Comparison of ENCODE assay signal across 11 cellular contexts in genomic region chr1:198638441-198638840, GRCh38. TPM values are rescaled to one million over a fixed set of nuclear protein-coding genes. Genes with fewer than 3 reads are reported as not detected.
A peak's percentile ranks its signal among the peaks of the same experiment; 100 is the strongest.
DNase-seq lines count a peak whose midpoint lies in the region; ATAC-seq and TF ChIP-seq lines count a peak whose summit lies in the region.
"Had no signal": no experiment of that assay in that cellular context is flagged by ENCODE, and none has a peak within 500 bp of the region (broad histone marks: within the 10 kb centered on the region; RNA-seq: fewer than 3 reads in every experiment).

No MANE protein-coding gene starts in this region.

- H3K27me3 Mint-ChIP-seq in activated T-cell treated with anti-CD3 and anti-CD28 coated beads, Interleukin-2, amount 50 U/mL, for 24 hours: no peaks in the 10 kb centered on the region
- H3K27me3 Mint-ChIP-seq in activated CD4-positive, alpha-beta memory T cell treated with anti-CD3 and anti-CD28 coated beads for 36 hours: no peaks in the 10 kb centered on the region
- no peaks in the 10 kb centered on the region for H3K27me3 Mint-ChIP-seq in progenitor cell of endocrine pancreas

- peak overlapping the region in 4 of 5 donors; percentile 35 to 71 (median 62) for H3K27ac ChIP-seq in stomach
- H3K27ac ChIP-seq: ascending aorta, gastrocnemius medialis had no signal

- CTCF ChIA-PET in activated CD4-positive, alpha-beta memory T cell treated with anti-CD3 and anti-CD28 coated beads for 36 hours (lab: Charles Lee): interaction anchor here (0.7 to 1.0 kb wide), 4 partner anchors 9 to 47 kb away, joined by 3 to 5 read pairs (median 3); no protein-coding TSS in a partner anchor

- peaks cover 59% of the 10 kb centered on the region for H3K4me1 Mint-ChIP-seq in activated T-cell treated with anti-CD3 and anti-CD28 coated beads, Interleukin-2, amount 50 U/mL, for 24 hours (ENCODE audit: low read depth)
- H3K4me1 Mint-ChIP-seq in activated CD4-positive, alpha-beta memory T cell treated with anti-CD3 and anti-CD28 coated beads for 36 hours (ENCODE audit: low read depth): peaks cover 49% of the 10 kb centered on the region
- H3K4me1 Mint-ChIP-seq in progenitor cell of endocrine pancreas (ENCODE audit: low read depth): no peaks in the 10 kb centered on the region
- H3K4me1 Mint-ChIP-seq: nephron had no signal

- no peak overlapping the region for H3K4me3 ChIP-seq in stomach

- no peaks in the 10 kb centered on the region for H3K9me3 ChIP-seq in stomach
- H3K9me3 ChIP-seq: ascending aorta, gastrocnemius medialis had no signal

- peaks cover 2% of the 10 kb centered on the region for H3K9me3 Mint-ChIP-seq in activated T-cell treated with anti-CD3 and anti-CD28 coated beads, Interleukin-2, amount 50 U/mL, for 24 hours
- no peaks in the 10 kb centered on the region for H3K9me3 Mint-ChIP-seq in activated CD4-positive, alpha-beta memory T cell treated with anti-CD3 and anti-CD28 coated beads for 36 hours
- no peaks in the 10 kb centered on the region for H3K9me3 Mint-ChIP-seq in progenitor cell of endocrine pancreas (ENCODE audit: low read depth)
- H3K9me3 Mint-ChIP-seq: nephron had no signal

- no peaks in the 10 kb centered on the region for H3K36me3 ChIP-seq in stomach
- H3K36me3 ChIP-seq: ascending aorta, gastrocnemius medialis had no signal

- intact Hi-C loops in activated CD4-positive, alpha-beta memory T cell treated with anti-CD3 and anti-CD28 coated beads for 36 hours (cut with micrococcal nuclease): no loop called here
- intact Hi-C loops in stomach (cut with DNase I; ENCODE audit: low total_unique reads) (no loop called here), sciatic nerve (cut with DNase I) (no loop called here)

- peak; percentile 25 for ATAC-seq in HG02884 (IDR thresholded peaks at IDR 0.05; ENCODE audit: unreplicated experiment)
- no peak for ATAC-seq in sciatic nerve
- ATAC-seq: gastrocnemius medialis had no signal

- WGBS in stomach, 5 donors: 9 to 29% (median 16%) methylated on average over 1 of the region's 1 CpG

- TF ChIP-seq POLR2A in stomach (IDR thresholded peaks at IDR 0.05): no peak

- POLR2A ChIA-PET in activated CD4-positive, alpha-beta memory T cell treated with anti-CD3 and anti-CD28 coated beads for 36 hours (lab: Charles Lee): interaction anchor here (1.0 to 7.7 kb wide), 13 partner anchors 9 to 118 kb away, joined by 3 to 107 read pairs (median 22); no protein-coding TSS in a partner anchor

- H3K4me1 ChIP-seq in stomach: no peaks in the 10 kb centered on the region
- H3K4me1 ChIP-seq: ascending aorta, gastrocnemius medialis had no signal

- peak overlapping the region; percentile 94 for H3K27ac Mint-ChIP-seq in activated T-cell treated with anti-CD3 and anti-CD28 coated beads, Interleukin-2, amount 50 U/mL, for 24 hours
- H3K27ac Mint-ChIP-seq in activated CD4-positive, alpha-beta memory T cell treated with anti-CD3 and anti-CD28 coated beads for 36 hours: peak overlapping the region; percentile 98
- H3K27ac Mint-ChIP-seq in progenitor cell of endocrine pancreas: no peak overlapping the region
- H3K27ac Mint-ChIP-seq: nephron had no signal

- TF ChIP-seq EP300 in stomach (IDR thresholded peaks at IDR 0.05): no peak

- no peaks in the 10 kb centered on the region for H3K27me3 ChIP-seq in stomach
- H3K27me3 ChIP-seq: ascending aorta, gastrocnemius medialis had no signal

- peaks cover 50% of the 10 kb centered on the region for H3K36me3 Mint-ChIP-seq in activated T-cell treated with anti-CD3 and anti-CD28 coated beads, Interleukin-2, amount 50 U/mL, for 24 hours (ENCODE audit: low read depth)
- H3K36me3 Mint-ChIP-seq in activated CD4-positive, alpha-beta memory T cell treated with anti-CD3 and anti-CD28 coated beads for 36 hours: peaks cover 33% of the 10 kb centered on the region
- no peaks in the 10 kb centered on the region for H3K36me3 Mint-ChIP-seq in progenitor cell of endocrine pancreas (ENCODE audit: insufficient read depth)

- TF ChIP-seq CTCF in stomach (IDR thresholded peaks at IDR 0.05) (no peak), progenitor cell of endocrine pancreas (IDR thresholded peaks at IDR 0.05; ENCODE audit: unreplicated experiment) (no peak)

- H3K4me3 Mint-ChIP-seq in activated T-cell treated with anti-CD3 and anti-CD28 coated beads, Interleukin-2, amount 50 U/mL, for 24 hours: peak overlapping the region; percentile 78
- peak overlapping the region; percentile 89 for H3K4me3 Mint-ChIP-seq in activated CD4-positive, alpha-beta memory T cell treated with anti-CD3 and anti-CD28 coated beads for 36 hours
- H3K4me3 Mint-ChIP-seq in progenitor cell of endocrine pancreas (ENCODE audit: low read depth): no peak overlapping the region
- H3K4me3 Mint-ChIP-seq: nephron had no signal

- no peak for DNase-seq in activated T-cell treated with anti-CD3 and anti-CD28 coated beads, Interleukin-2, amount 50 U/mL, for 24 hours
- DNase-seq in activated T-cell treated with anti-CD3 and anti-CD28 coated beads for 4 hours (no peak), stomach (no peak), 8988T (no peak), sciatic nerve (ENCODE audit: low spot score) (no peak), progenitor cell of endocrine pancreas (ENCODE audit: low spot score, unreplicated experiment) (no peak)
- DNase-seq in activated CD4-positive, alpha-beta memory T cell treated with anti-CD3 and anti-CD28 coated beads for 36 hours: no peak
- DNase-seq: gastrocnemius medialis had no signal

RNA-seq across cellular contexts. Expression of gene PTPRC, which starts 0.4 kb away (rescaled TPM):
- 100 to 1,000 TPM; 495 to 503 TPM for total RNA-seq in activated CD4-positive, alpha-beta memory T cell treated with anti-CD3 and anti-CD28 coated beads for 36 hours
- total RNA-seq in stomach: 10 to 100 TPM in 4 of 5 donors, under 1 TPM in 1; 0.58 to 50.9 (median 25.4) TPM
- polyA plus RNA-seq in stomach: 1 to 10 TPM; 2.8 to 5.3 (median 3.0) TPM
- 62.8 TPM for total RNA-seq in sciatic nerve
- total RNA-seq in progenitor cell of endocrine pancreas: not detected in 2 replicates
